Comparison of ENCODE assay signal across 22 cellular contexts in the genomic region with DNA sequence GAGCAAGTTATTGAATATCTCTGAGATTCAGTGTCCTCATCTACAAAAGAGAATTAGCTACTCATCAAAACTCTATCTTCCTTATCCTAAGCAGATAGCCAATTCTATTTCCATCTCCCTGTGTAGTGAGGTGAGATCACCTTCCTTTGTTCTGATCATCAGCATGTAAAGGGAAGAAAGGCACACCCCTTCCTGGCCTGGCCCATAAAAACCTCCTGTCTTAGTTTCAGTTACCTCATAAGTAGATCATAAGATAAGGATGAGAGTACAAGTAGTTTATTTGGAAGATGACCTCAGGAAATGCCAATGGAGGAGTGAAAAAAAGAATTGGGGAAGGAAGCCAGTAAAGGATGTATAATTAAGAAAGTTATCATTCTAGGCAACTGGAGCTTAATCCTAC.
DNase-seq lines count a peak whose midpoint lies in the region; ATAC-seq and TF ChIP-seq lines count a peak whose summit lies in the region.
"Had no signal": no experiment of that assay in that cellular context is flagged by ENCODE, and none has a peak within 500 bp of the region (broad histone marks: within the 10 kb centered on the region; RNA-seq: fewer than 3 reads in every experiment).

No MANE protein-coding gene starts in this region.

- no peaks in the 10 kb centered on the region for H3K36me3 Mint-ChIP-seq in Caco-2 (ENCODE audit: insufficient read depth, unreplicated experiment)
- 0 out of 2 replicates have a peak, but pooled peaks cover 3% of the 10 kb centered on the region for H3K36me3 Mint-ChIP-seq in WTC11
- H3K36me3 Mint-ChIP-seq: CD4-positive, CD25-positive, alpha-beta regulatory T cell; stimulated activated naive B cell treated with anti-CD40 and anti-IgM and Interleukin-4, amounts not matched to agents 10 μg/mL and 1 μg/mL and 100 μg/mL, for 72 hours had no signal

- H3K9me3 Mint-ChIP-seq in Caco-2 (ENCODE audit: unreplicated experiment) (peaks cover 19% of the 10 kb centered on the region), WTC11 (peaks cover 7% of the 10 kb centered on the region)
- H3K9me3 Mint-ChIP-seq: stimulated activated naive B cell treated with anti-CD40 and anti-IgM and Interleukin-4, amounts not matched to agents 10 μg/mL and 1 μg/mL and 100 μg/mL, for 72 hours had no signal

- POLR2A ChIA-PET in Caco-2 (lab: Charles Lee), result no interaction called here
- POLR2A ChIA-PET in WTC11 (lab: Charles Lee), result no interaction called here

- H3K4me3 Mint-ChIP-seq in Caco-2 (ENCODE audit: unreplicated experiment) (no peak overlapping the region), WTC11 (no peak overlapping the region)
- H3K4me3 Mint-ChIP-seq: CD4-positive, CD25-positive, alpha-beta regulatory T cell; stimulated activated naive B cell treated with anti-CD40 and anti-IgM and Interleukin-4, amounts not matched to agents 10 μg/mL and 1 μg/mL and 100 μg/mL, for 72 hours had no signal

- no peaks in the 10 kb centered on the region for H3K27me3 Mint-ChIP-seq in Caco-2 (ENCODE audit: insufficient read depth, unreplicated experiment)
- peaks cover 69% of the 10 kb centered on the region for H3K27me3 Mint-ChIP-seq in WTC11 (ENCODE audit: low read depth)
- H3K27me3 Mint-ChIP-seq: CD4-positive, CD25-positive, alpha-beta regulatory T cell; stimulated activated naive B cell treated with anti-CD40 and anti-IgM and Interleukin-4, amounts not matched to agents 10 μg/mL and 1 μg/mL and 100 μg/mL, for 72 hours had no signal

- H3K36me3 ChIP-seq in Caco-2 (ENCODE audit: control insufficient read depth, insufficient read depth, low read length), result no peaks in the 10 kb centered on the region
- H3K36me3 ChIP-seq in psoas muscle (ENCODE audit: insufficient read depth in 1 of 2, low read depth in 1 of 2), result no peaks in the 10 kb centered on the region
- H3K36me3 ChIP-seq: left lung, transverse colon had no signal

- H3K4me3 ChIP-seq in Caco-2 (ENCODE audit: low read depth, low read length) (no peak overlapping the region), LNCaP clone FGC (ENCODE audit: low read depth, low read length) (no peak overlapping the region), psoas muscle (no peak overlapping the region)
- H3K4me3 ChIP-seq: left lung, mucosa of descending colon, transverse colon had no signal

- DNase-seq in Caco-2, result peak in 1 of 2 experiments; percentile 9
- DNase-seq in LNCaP clone FGC (ENCODE audit: low read depth), result peak; percentile 27
- no peak for DNase-seq in WTC11 (ENCODE audit: low spot score)
- peak; percentile 50 for DNase-seq in iris pigment epithelial cell (ENCODE audit: low read depth)
- no peak for DNase-seq in amygdala (lab: John Stamatoyannopoulos, UW)
- no peak for DNase-seq in psoas muscle
- no peak for DNase-seq in GOT3 (lab: John Stamatoyannopoulos, UW)
- DNase-seq: activated CD4-positive, alpha-beta T cell treated with anti-CD3 and anti-CD28 coated beads for 4 hours; activated effector memory CD4-positive, alpha-beta T cell treated with anti-CD3 and anti-CD28 coated beads, Interleukin-2, amount 50 U/mL, for 16 hours; DMS79 treated with DMSO at 0.1 percent for 48 hours; foreskin melanocyte; left lung; mucosa of descending colon; NCI-H1417 treated with DMSO at 0.1 percent for 48 hours; NCI-H2171 treated with DMSO at 0.1 percent for 48 hours; NCI-H748 treated with DMSO at 0.1 percent for 48 hours; SK-N-SH; stimulated activated naive B cell treated with anti-CD40 and anti-IgM and Interleukin-4, amounts not matched to agents 10 μg/mL and 1 μg/mL and 100 μg/mL, for 72 hours; transverse colon had no signal

- CTCF ChIA-PET in Caco-2 (lab: Charles Lee), result no interaction called here
- CTCF ChIA-PET in WTC11 (lab: Charles Lee), result no interaction called here

- ATAC-seq in WTC11 (peak; percentile 62), psoas muscle (no peak), GM18520 (IDR thresholded peaks at IDR 0.05; ENCODE audit: unreplicated experiment) (no peak)
- ATAC-seq: mucosa of descending colon; stimulated activated naive B cell treated with anti-CD40 and anti-IgM and Interleukin-4, amounts not matched to agents 10 μg/mL and 1 μg/mL and 100 μg/mL, for 72 hours had no signal

- peaks cover 33% of the 10 kb centered on the region for H3K4me1 Mint-ChIP-seq in Caco-2 (ENCODE audit: low read depth, unreplicated experiment)
- H3K4me1 Mint-ChIP-seq in WTC11, result peaks cover 13% of the 10 kb centered on the region
- H3K4me1 Mint-ChIP-seq: CD4-positive, CD25-positive, alpha-beta regulatory T cell; stimulated activated naive B cell treated with anti-CD40 and anti-IgM and Interleukin-4, amounts not matched to agents 10 μg/mL and 1 μg/mL and 100 μg/mL, for 72 hours had no signal

- H3K4me1 ChIP-seq in Caco-2 (peaks cover 25% of the 10 kb centered on the region), psoas muscle (no peaks in the 10 kb centered on the region)
- H3K4me1 ChIP-seq: transverse colon had no signal

- H3K9me3 ChIP-seq in Caco-2 (0 out of 2 replicates have a peak, but pooled peaks cover 3% of the 10 kb centered on the region), psoas muscle (no peaks in the 10 kb centered on the region)
- H3K9me3 ChIP-seq: mucosa of descending colon, SK-N-SH, transverse colon had no signal

- no peak overlapping the region for H3K27ac ChIP-seq in psoas muscle
- H3K27ac ChIP-seq: KMS-11, left lung, transverse colon had no signal

- no peaks in the 10 kb centered on the region for H3K27me3 ChIP-seq in Caco-2 (replicated peaks; ENCODE audit: control insufficient read depth, insufficient read depth, low read length)
- no peaks in the 10 kb centered on the region for H3K27me3 ChIP-seq in psoas muscle (ENCODE audit: insufficient read depth in 3 of 3, low read length in 2 of 3)
- H3K27me3 ChIP-seq: left lung, transverse colon had no signal

- intact Hi-C loops in Caco-2 (cut with micrococcal nuclease; ENCODE audit: unreplicated experiment) (no loop called here), psoas muscle (cut with DNase I) (no loop called here)

- no TSS peak for BruUV-seq in Caco-2 (replicated peaks; lab: Mats Ljungman, UMichigan)

- TF ChIP-seq CTCF in Caco-2 (IDR thresholded peaks at IDR 0.05; ENCODE audit: insufficient read depth in 1 of 2, low read depth in 1 of 2, low read length in 1 of 2, severe bottlenecking in 1 of 2, unreplicated experiment in 1 of 2), result no peak
- no peak for TF ChIP-seq CTCF in LNCaP clone FGC (IDR thresholded peaks at IDR 0.05; ENCODE audit: control insufficient read depth, extremely low read depth, insufficient read depth)
- TF ChIP-seq CTCF in WTC11 (IDR thresholded peaks at IDR 0.05), result no peak
- TF ChIP-seq CTCF in psoas muscle (IDR thresholded peaks at IDR 0.05), result no peak

- H3K27ac Mint-ChIP-seq in Caco-2 (ENCODE audit: unreplicated experiment) (peak overlapping the region; percentile 67), WTC11 (no peak overlapping the region)
- H3K27ac Mint-ChIP-seq: CD4-positive, CD25-positive, alpha-beta regulatory T cell; stimulated activated naive B cell treated with anti-CD40 and anti-IgM and Interleukin-4, amounts not matched to agents 10 μg/mL and 1 μg/mL and 100 μg/mL, for 72 hours had no signal

TF ChIP-seq in WTC11, 78 proteins besides CTCF, POLR2A, EP300 and RAD21:
- TF ChIP-seq ZNF423 (CRISPR knock-in tag; IDR thresholded peaks at IDR 0.05) (no peak), ETV6 (CRISPR knock-in tag; IDR thresholded peaks at IDR 0.05) (no peak), GTF2I (CRISPR knock-in tag; conservative IDR thresholded peaks at IDR 0.05) (no peak), JAZF1 (CRISPR knock-in tag; IDR thresholded peaks at IDR 0.05) (no peak)
- TF ChIP-seq, protein P1, sequence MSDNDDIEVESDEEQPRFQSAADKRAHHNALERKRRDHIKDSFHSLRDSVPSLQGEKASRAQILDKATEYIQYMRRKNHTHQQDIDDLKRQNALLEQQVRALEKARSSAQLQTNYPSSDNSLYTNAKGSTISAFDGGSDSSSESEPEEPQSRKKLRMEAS (CRISPR knock-in tag; IDR thresholded peaks at IDR 0.05), result no peak
- TF ChIP-seq, protein P2, sequence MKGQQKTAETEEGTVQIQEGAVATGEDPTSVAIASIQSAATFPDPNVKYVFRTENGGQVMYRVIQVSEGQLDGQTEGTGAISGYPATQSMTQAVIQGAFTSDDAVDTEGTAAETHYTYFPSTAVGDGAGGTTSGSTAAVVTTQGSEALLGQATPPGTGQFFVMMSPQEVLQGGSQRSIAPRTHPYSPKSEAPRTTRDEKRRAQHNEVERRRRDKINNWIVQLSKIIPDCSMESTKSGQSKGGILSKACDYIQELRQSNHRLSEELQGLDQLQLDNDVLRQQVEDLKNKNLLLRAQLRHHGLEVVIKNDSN (CRISPR knock-in tag; IDR thresholded peaks at IDR 0.05), result no peak
- TF ChIP-seq, protein P3, sequence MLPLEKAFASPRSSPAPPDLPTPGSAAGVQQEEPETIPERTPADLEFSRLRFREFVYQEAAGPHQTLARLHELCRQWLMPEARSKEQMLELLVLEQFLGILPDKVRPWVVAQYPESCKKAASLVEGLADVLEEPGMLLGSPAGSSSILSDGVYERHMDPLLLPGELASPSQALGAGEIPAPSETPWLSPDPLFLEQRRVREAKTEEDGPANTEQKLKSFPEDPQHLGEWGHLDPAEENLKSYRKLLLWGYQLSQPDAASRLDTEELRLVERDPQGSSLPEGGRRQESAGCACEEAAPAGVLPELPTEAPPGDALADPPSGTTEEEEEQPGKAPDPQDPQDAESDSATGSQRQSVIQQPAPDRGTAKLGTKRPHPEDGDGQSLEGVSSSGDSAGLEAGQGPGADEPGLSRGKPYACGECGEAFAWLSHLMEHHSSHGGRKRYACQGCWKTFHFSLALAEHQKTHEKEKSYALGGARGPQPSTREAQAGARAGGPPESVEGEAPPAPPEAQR (CRISPR knock-in tag; IDR thresholded peaks at IDR 0.05), result no peak

Comparison
In these comparisons a context has a peak if more than half of its experiments do, and no peak if none do; other contexts are left out.
1. DNase-seq: peak in LNCaP clone FGC (single experiment) and iris pigment epithelial cell (single experiment); none in WTC11 (single experiment), amygdala (0 of 56), psoas muscle (0 of 2) and GOT3 (single experiment).